In genomic region chr20:46284028-46284427, GRCh38 we compare ENCODE assay signal across 40 cellular contexts. TPM values are rescaled to one million over a fixed set of nuclear protein-coding genes. Genes with fewer than 3 reads are reported as not detected.
"Had no signal": no experiment of that assay in that cellular context is flagged by ENCODE, and none has a peak within 500 bp of the region (broad histone marks: within the 10 kb centered on the region; RNA-seq: fewer than 3 reads in every experiment).

No MANE protein-coding gene starts in this region.

- H3K9me3 ChIP-seq: adrenal gland, body of pancreas, breast epithelium had no signal

- H3K36me3 Mint-ChIP-seq: activated CD8-positive, alpha-beta memory T cell treated with anti-CD3 and anti-CD28 coated beads, Interleukin-2, amount 10 ng/mL, durations not matched to agents 7 days and 5 days; activated naive CD4-positive, alpha-beta T cell treated with anti-CD3 and anti-CD28 coated beads, Interleukin-2, amount 50 U/mL, for 72 hours; activated naive CD8-positive, alpha-beta T cell treated with anti-CD3 and anti-CD28 coated beads for 36 hours; T-cell; WTC11 had no signal

- DNase-seq: activated CD4-positive, alpha-beta memory T cell treated with anti-CD3 and anti-CD28 coated beads, Interleukin-2, amount 10 ng/mL, durations not matched to agents 7 days and 5 days; activated CD4-positive, alpha-beta T cell treated with anti-CD3 and anti-CD28 coated beads for 1 hour; activated CD4-positive, alpha-beta T cell treated with anti-CD3 and anti-CD28 coated beads for 36 hours; activated CD4-positive, alpha-beta T cell treated with anti-CD3 and anti-CD28 coated beads for 48 hours; activated CD4-positive, alpha-beta T cell treated with anti-CD3 and anti-CD28 coated beads, Interleukin-2, amount 10 ng/mL, durations not matched to agents 7 days and 5 days; activated CD4-positive, alpha-beta T cell treated with anti-CD3 and anti-CD28 coated beads, Interleukin-2, amount 50 U/mL, for 48 hours; activated CD4-positive, CD25-positive, alpha-beta regulatory T cell; activated CD8-positive, alpha-beta memory T cell treated with anti-CD3 and anti-CD28 coated beads for 24 hours; activated CD8-positive, alpha-beta memory T cell treated with anti-CD3 and anti-CD28 coated beads, Interleukin-2, amount 10 ng/mL, durations not matched to agents 7 days and 5 days; activated CD8-positive, alpha-beta memory T cell treated with anti-CD3 and anti-CD28 coated beads, Interleukin-2, amount 50 U/mL, for 48 hours; activated CD8-positive, alpha-beta T cell treated with anti-CD3 and anti-CD28 coated beads, Interleukin-2, amount 10 ng/mL, durations not matched to agents 7 days and 5 days; activated effector memory CD4-positive, alpha-beta T cell treated with anti-CD3 and anti-CD28 coated beads, Interleukin-2, amount 50 U/mL, for 16 hours; activated gamma-delta T cell treated with Interleukin-2 at 50 U/mL for 16 hours; activated naive CD4-positive, alpha-beta T cell; activated naive CD4-positive, alpha-beta T cell treated with anti-CD3 and anti-CD28 coated beads for 36 hours; activated naive CD4-positive, alpha-beta T cell treated with anti-CD3 and anti-CD28 coated beads, Interleukin-2, amount 50 U/mL, for 16 hours; activated naive CD8-positive, alpha-beta T cell treated with anti-CD3 and anti-CD28 coated beads for 36 hours; activated T-cell treated with anti-CD3 and anti-CD28 coated beads, Interleukin-2, amount 50 U/mL, for 1 hour; activated T-cell treated with anti-CD3 and anti-CD28 coated beads, Interleukin-2, amount 50 U/mL, for 4 hours; activated T-cell treated with anti-CD3 and anti-CD28 coated beads, Interleukin-2, amount 50 U/mL, for 72 hours; adrenal gland; amniotic stem cell; aorta; body of pancreas; brain microvascular endothelial cell; central memory CD4-positive, alpha-beta T cell; T-cell; T-helper 2 cell; T-helper 9 cell had no signal

- H3K27ac Mint-ChIP-seq: activated CD4-positive, alpha-beta memory T cell treated with anti-CD3 and anti-CD28 coated beads, Interleukin-2, amount 10 ng/mL, durations not matched to agents 7 days and 5 days; activated CD4-positive, alpha-beta T cell treated with anti-CD3 and anti-CD28 coated beads for 36 hours; activated CD4-positive, alpha-beta T cell treated with anti-CD3 and anti-CD28 coated beads, Interleukin-2, amount 10 ng/mL, durations not matched to agents 7 days and 5 days; activated CD8-positive, alpha-beta memory T cell treated with anti-CD3 and anti-CD28 coated beads, Interleukin-2, amount 10 ng/mL, durations not matched to agents 7 days and 5 days; activated CD8-positive, alpha-beta T cell treated with anti-CD3 and anti-CD28 coated beads, Interleukin-2, amount 10 ng/mL, durations not matched to agents 7 days and 5 days; activated naive CD4-positive, alpha-beta T cell treated with anti-CD3 and anti-CD28 coated beads for 36 hours; activated naive CD4-positive, alpha-beta T cell treated with anti-CD3 and anti-CD28 coated beads, Interleukin-2, amount 50 U/mL, for 72 hours; activated naive CD8-positive, alpha-beta T cell treated with anti-CD3 and anti-CD28 coated beads for 36 hours; activated T-cell treated with anti-CD3 and anti-CD28 coated beads, Interleukin-2, amount 50 U/mL, for 72 hours; activated T-helper 1 cell treated with anti-CD3 and anti-CD28 coated beads, Interleukin-12 subunit alpha, Interleukin-12 subunit beta, Interleukin-2, Interleukin-4 antibody, amounts not matched to agents 30 ng/mL and 10 ng/mL and 1 ng/mL, durations not matched to agents 14 hours and 24 hours and 36 hours; activated T-helper 17 cell treated with anti-CD3 and anti-CD28 coated beads, Interleukin-2, amount 50 U/mL, for 72 hours; T-cell; T-helper 2 cell treated with Interferon-gamma antibody and Interleukin-4, amounts not matched to agents 5 μg/mL and 100 μg/mL, for 36 hours; WTC11 had no signal

- H3K4me3 ChIP-seq: adrenal gland, body of pancreas, breast epithelium had no signal

- H3K4me3 Mint-ChIP-seq: activated CD4-positive, alpha-beta memory T cell treated with anti-CD3 and anti-CD28 coated beads, Interleukin-2, amount 10 ng/mL, durations not matched to agents 7 days and 5 days; activated CD4-positive, alpha-beta T cell treated with anti-CD3 and anti-CD28 coated beads for 36 hours; activated CD4-positive, alpha-beta T cell treated with anti-CD3 and anti-CD28 coated beads, Interleukin-2, amount 10 ng/mL, durations not matched to agents 7 days and 5 days; activated CD8-positive, alpha-beta memory T cell treated with anti-CD3 and anti-CD28 coated beads, Interleukin-2, amount 10 ng/mL, durations not matched to agents 7 days and 5 days; activated CD8-positive, alpha-beta T cell treated with anti-CD3 and anti-CD28 coated beads, Interleukin-2, amount 10 ng/mL, durations not matched to agents 7 days and 5 days; activated naive CD4-positive, alpha-beta T cell treated with anti-CD3 and anti-CD28 coated beads for 36 hours; activated naive CD8-positive, alpha-beta T cell treated with anti-CD3 and anti-CD28 coated beads for 36 hours; activated T-cell treated with anti-CD3 and anti-CD28 coated beads, Interleukin-2, amount 50 U/mL, for 4 hours; activated T-cell treated with anti-CD3 and anti-CD28 coated beads, Interleukin-2, amount 50 U/mL, for 72 hours; activated T-helper 1 cell treated with anti-CD3 and anti-CD28 coated beads, Interleukin-12 subunit alpha, Interleukin-12 subunit beta, Interleukin-2, Interleukin-4 antibody, amounts not matched to agents 30 ng/mL and 10 ng/mL and 1 ng/mL, durations not matched to agents 14 hours and 24 hours and 36 hours; activated T-helper 17 cell treated with anti-CD3 and anti-CD28 coated beads, Interleukin-2, amount 50 U/mL, for 72 hours; T-cell; T-helper 2 cell treated with Interferon-gamma antibody and Interleukin-4, amounts not matched to agents 5 μg/mL and 100 μg/mL, for 36 hours; WTC11 had no signal

- ATAC-seq: activated CD4-positive, alpha-beta T cell treated with anti-CD3 and anti-CD28 coated beads for 36 hours; activated CD4-positive, CD25-positive, alpha-beta regulatory T cell treated with anti-CD3 and anti-CD28 coated beads, Interleukin-2, amount 50 U/mL, for 24 hours; activated CD8-positive, alpha-beta memory T cell treated with anti-CD3 and anti-CD28 coated beads, Interleukin-2, amount 10 ng/mL, durations not matched to agents 7 days and 5 days; activated CD8-positive, alpha-beta T cell treated with anti-CD3 and anti-CD28 coated beads, Interleukin-2, amount 10 ng/mL, durations not matched to agents 7 days and 5 days; activated naive CD4-positive, alpha-beta T cell treated with anti-CD3 and anti-CD28 coated beads, Interleukin-2, amount 50 U/mL, for 72 hours; activated T-cell treated with anti-CD3 and anti-CD28 coated beads, Interleukin-2, amount 50 U/mL, for 4 hours; activated T-cell treated with anti-CD3 and anti-CD28 coated beads, Interleukin-2, amount 50 U/mL, for 72 hours; activated T-helper 17 cell treated with anti-CD3 and anti-CD28 coated beads, Interleukin-2, amount 50 U/mL, for 72 hours; body of pancreas; T-cell; WTC11 had no signal

- H3K36me3 ChIP-seq: adrenal gland, brain microvascular endothelial cell, breast epithelium had no signal

- H3K27ac ChIP-seq: adrenal gland, body of pancreas, brain microvascular endothelial cell, breast epithelium, VCaP had no signal

- H3K4me1 Mint-ChIP-seq: activated CD4-positive, alpha-beta memory T cell treated with anti-CD3 and anti-CD28 coated beads, Interleukin-2, amount 10 ng/mL, durations not matched to agents 7 days and 5 days; activated CD4-positive, alpha-beta T cell treated with anti-CD3 and anti-CD28 coated beads for 36 hours; activated CD4-positive, alpha-beta T cell treated with anti-CD3 and anti-CD28 coated beads, Interleukin-2, amount 10 ng/mL, durations not matched to agents 7 days and 5 days; activated CD8-positive, alpha-beta memory T cell treated with anti-CD3 and anti-CD28 coated beads, Interleukin-2, amount 10 ng/mL, durations not matched to agents 7 days and 5 days; activated naive CD8-positive, alpha-beta T cell treated with anti-CD3 and anti-CD28 coated beads for 36 hours; activated T-helper 17 cell treated with anti-CD3 and anti-CD28 coated beads, Interleukin-2, amount 50 U/mL, for 72 hours; T-cell had no signal

- H3K4me1 ChIP-seq: adrenal gland, body of pancreas, breast epithelium had no signal

- FAIRE-seq: astrocyte, TTC549 had no signal

RNA-seq across cellular contexts. Expression of gene CDH22, which starts 24.3 kb away (rescaled TPM):
- total RNA-seq: activated CD4-positive, alpha-beta memory T cell treated with anti-CD3 and anti-CD28 coated beads, Interleukin-2, amount 10 ng/mL, durations not matched to agents 7 days and 5 days; activated CD4-positive, alpha-beta T cell treated with anti-CD3 and anti-CD28 coated beads for 36 hours; activated CD4-positive, alpha-beta T cell treated with anti-CD3 and anti-CD28 coated beads, Interleukin-2, amount 10 ng/mL, durations not matched to agents 7 days and 5 days; activated CD8-positive, alpha-beta memory T cell treated with anti-CD3 and anti-CD28 coated beads, Interleukin-2, amount 10 ng/mL, durations not matched to agents 7 days and 5 days; activated CD8-positive, alpha-beta T cell treated with anti-CD3 and anti-CD28 coated beads, Interleukin-2, amount 10 ng/mL, durations not matched to agents 7 days and 5 days; activated T-cell treated with anti-CD3 and anti-CD28 coated beads, Interleukin-2, amount 50 U/mL, for 4 hours; activated T-cell treated with anti-CD3 and anti-CD28 coated beads, Interleukin-2, amount 50 U/mL, for 72 hours; activated T-helper 1 cell treated with anti-CD3 and anti-CD28 coated beads, Interleukin-12 subunit alpha, Interleukin-12 subunit beta, Interleukin-2, Interleukin-4 antibody, amounts not matched to agents 30 ng/mL and 10 ng/mL and 1 ng/mL, durations not matched to agents 14 hours and 24 hours and 36 hours; activated T-helper 17 cell treated with anti-CD3 and anti-CD28 coated beads, Interleukin-2, amount 50 U/mL, for 72 hours; aorta; astrocyte; T-cell; T-helper 1 cell treated with Interleukin-12 subunit alpha and Interleukin-12 subunit beta and Interleukin-4 antibody, amounts not matched to agents 30 ng/mL and 1 ng/mL, for 36 hours had no signal
- polyA plus RNA-seq: aorta had no signal
